8 cellular contexts compared by ENCODE assay signal in the genomic region with DNA sequence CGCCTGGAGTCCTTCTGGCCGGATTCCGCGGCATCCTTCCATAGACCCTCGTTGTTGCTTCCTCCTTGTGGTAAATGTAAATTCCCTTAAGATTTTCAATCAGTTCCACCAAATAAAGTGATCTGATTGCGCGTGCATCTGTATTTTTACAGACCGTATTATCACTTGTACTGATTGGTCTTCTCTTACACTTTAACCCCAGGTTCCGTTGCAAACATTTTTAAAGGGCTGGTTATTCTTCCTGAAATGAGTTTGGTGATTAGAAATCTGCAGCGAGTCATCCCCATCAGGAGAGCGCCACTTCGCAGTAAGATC. TPM values are rescaled to one million over a fixed set of nuclear protein-coding genes. Genes with fewer than 3 reads are reported as not detected.
DNase-seq lines count a peak whose midpoint lies in the region; ATAC-seq and TF ChIP-seq lines count a peak whose summit lies in the region.

No MANE protein-coding gene starts in this region.

- peaks cover 4% of the 10 kb centered on the region for H3K36me3 ChIP-seq in cardiac muscle cell

- no peaks in the 10 kb centered on the region for H3K27me3 Mint-ChIP-seq in stimulated activated memory B cell treated with anti-CD40 and anti-IgM and Interleukin-4, amounts not matched to agents 10 μg/mL and 1 μg/mL and 100 μg/mL, for 72 hours

- peak overlapping the region; percentile 97 for H3K27ac ChIP-seq in cardiac muscle cell

- no peaks in the 10 kb centered on the region for H3K9me3 ChIP-seq in cardiac muscle cell (ENCODE audit: low read depth)

- H3K9me3 Mint-ChIP-seq in stimulated activated memory B cell treated with anti-CD40 and anti-IgM and Interleukin-4, amounts not matched to agents 10 μg/mL and 1 μg/mL and 100 μg/mL, for 72 hours = no peaks in the 10 kb centered on the region

- peaks cover 19% of the 10 kb centered on the region for H3K36me3 Mint-ChIP-seq in stimulated activated memory B cell treated with anti-CD40 and anti-IgM and Interleukin-4, amounts not matched to agents 10 μg/mL and 1 μg/mL and 100 μg/mL, for 72 hours

- no peak for DNase-seq in cardiac muscle cell (ENCODE audit: low read depth in 1 of 2, low spot score in 1 of 2)
- no peak for DNase-seq in Right ventricle myocardium superior
- DNase-seq in stimulated activated CD4-positive, alpha-beta T cell treated with anti-CD3 and anti-CD28 coated beads, Interleukin-4, amount 100 ng/mL, for 4 hours = no peak
- no peak for DNase-seq in KBM-7
- DNase-seq in NCI-H146 (lab: John Stamatoyannopoulos, UW) = no peak

- intact Hi-C loops in Right ventricle myocardium superior (cut with DNase I) = no loop called here

- H3K4me3 Mint-ChIP-seq in stimulated activated memory B cell treated with anti-CD40 and anti-IgM and Interleukin-4, amounts not matched to agents 10 μg/mL and 1 μg/mL and 100 μg/mL, for 72 hours = peak overlapping the region; percentile 100

- peak overlapping the region; percentile 91 for H3K27ac Mint-ChIP-seq in stimulated activated memory B cell treated with anti-CD40 and anti-IgM and Interleukin-4, amounts not matched to agents 10 μg/mL and 1 μg/mL and 100 μg/mL, for 72 hours

- TF ChIP-seq CTCF in cardiac muscle cell (IDR thresholded peaks at IDR 0.05; ENCODE audit: low read depth, low read length) = no peak
- no peak for TF ChIP-seq CTCF in WI38 (IDR thresholded peaks at IDR 0.05; ENCODE audit: low read depth, low read length)

- ATAC-seq in Right ventricle myocardium superior (ENCODE audit: poor library complexity) = no peak
- peak; percentile 24 for ATAC-seq in stimulated activated memory B cell treated with anti-CD40 and anti-IgM and Interleukin-4, amounts not matched to agents 10 μg/mL and 1 μg/mL and 100 μg/mL, for 72 hours

- peak overlapping the region; percentile 79 for H3K4me3 ChIP-seq in cardiac muscle cell
- H3K4me3 ChIP-seq in WI38 (ENCODE audit: low read depth, low read length) = peak overlapping the region; percentile 77
- H3K4me3 ChIP-seq in iPS-11a (ENCODE audit: low read depth, low read length) = peak overlapping the region; percentile 77

- no peaks in the 10 kb centered on the region for H3K27me3 ChIP-seq in cardiac muscle cell

- peaks cover 54% of the 10 kb centered on the region for H3K4me1 Mint-ChIP-seq in stimulated activated memory B cell treated with anti-CD40 and anti-IgM and Interleukin-4, amounts not matched to agents 10 μg/mL and 1 μg/mL and 100 μg/mL, for 72 hours

- in situ Hi-C loops in KBM-7 (cut with MboI; ENCODE audit: low pct_unique_long_range_greater_than_20kb, low sequenced_read_pairs) = no loop called here

- peaks cover 19% of the 10 kb centered on the region for H3K4me1 ChIP-seq in cardiac muscle cell (ENCODE audit: low read depth)

RNA-seq across cellular contexts. Expression of gene YBEY, which starts 0.5 kb away (rescaled TPM):
- total RNA-seq in cardiac muscle cell = 17.9 and 24.9 TPM in 2 replicates
- 24.5 and 25.5 TPM in 2 replicates for polyA plus RNA-seq in cardiac muscle cell
- total RNA-seq in Right ventricle myocardium superior = 19.2 TPM

RNA-seq across cellular contexts. Expression of gene MCM3AP, which starts 1.2 kb away (rescaled TPM):
- total RNA-seq in cardiac muscle cell (71.8 and 106 TPM in 2 replicates), Right ventricle myocardium superior (57.0 TPM)
- 39.6 and 74.3 TPM in 2 replicates for polyA plus RNA-seq in cardiac muscle cell

RNA-seq across cellular contexts. Expression of gene C21orf58, which starts 37.0 kb away (rescaled TPM):
- 15.5 and 32.6 TPM in 2 replicates for total RNA-seq in cardiac muscle cell
- polyA plus RNA-seq in cardiac muscle cell = 11.1 and 36.5 TPM in 2 replicates
- total RNA-seq in Right ventricle myocardium superior = 1.0 TPM

RNA-seq across cellular contexts. Expression of gene PCNT, which starts 37.3 kb away (rescaled TPM):
- total RNA-seq in cardiac muscle cell (26.6 and 31.3 TPM in 2 replicates), Right ventricle myocardium superior (28.9 TPM)
- polyA plus RNA-seq in cardiac muscle cell = 18.3 and 26.2 TPM in 2 replicates

RNA-seq across cellular contexts. Expression of gene LSS, which starts 58.1 kb away (rescaled TPM):
- total RNA-seq in cardiac muscle cell = 86.9 and 191 TPM in 2 replicates
- polyA plus RNA-seq in cardiac muscle cell = 56.2 and 112 TPM in 2 replicates
- total RNA-seq in Right ventricle myocardium superior = 57.9 TPM
